31 cellular contexts compared by ENCODE assay signal in genomic region chr14:100614803-100615202, GRCh38. TPM values are rescaled to one million over a fixed set of nuclear protein-coding genes. Genes with fewer than 3 reads are reported as not detected.
"Had no signal": no experiment of that assay in that cellular context is flagged by ENCODE, and none has a peak within 500 bp of the region (broad histone marks: within the 10 kb centered on the region; RNA-seq: fewer than 3 reads in every experiment).

No MANE protein-coding gene starts in this region.

- H3K36me3 ChIP-seq: adrenal gland, brain microvascular endothelial cell, breast epithelium had no signal

- FAIRE-seq: astrocyte, TTC549 had no signal

- H3K4me3 ChIP-seq: adrenal gland, body of pancreas, breast epithelium had no signal

- DNase-seq: activated B cell treated with CpG ODN at 0.5 μM for 24 hours; activated CD4-positive, alpha-beta memory T cell treated with anti-CD3 and anti-CD28 coated beads for 36 hours; activated CD4-positive, alpha-beta T cell treated with anti-CD3 and anti-CD28 coated beads for 4 hours; activated CD4-positive, alpha-beta T cell treated with anti-CD3 and anti-CD28 coated beads, Interleukin-2, amount 10 ng/mL, durations not matched to agents 24 days and 14 days; activated CD4-positive, alpha-beta T cell treated with anti-CD3 and anti-CD28 coated beads, Interleukin-2, amount 50 U/mL, for 1 hour; activated CD4-positive, alpha-beta T cell treated with anti-CD3 and anti-CD28 coated beads, Interleukin-2, amount 50 U/mL, for 4 hours; activated CD4-positive, CD25-positive, alpha-beta regulatory T cell treated with anti-CD3 and anti-CD28 coated beads, Interleukin-2, amount 50 U/mL, for 72 hours; activated CD8-positive, alpha-beta memory T cell treated with anti-CD3 and anti-CD28 coated beads, Interleukin-2, amount 50 U/mL, for 4 hours; activated CD8-positive, alpha-beta T cell treated with anti-CD3 and anti-CD28 coated beads for 36 hours; activated gamma-delta T cell treated with Interleukin-2 at 50 U/mL for 16 hours; activated naive CD4-positive, alpha-beta T cell; activated naive CD4-positive, alpha-beta T cell treated with anti-CD3 and anti-CD28 coated beads for 36 hours; activated naive CD4-positive, alpha-beta T cell treated with anti-CD3 and anti-CD28 coated beads, Interleukin-2, amount 50 U/mL, for 16 hours; activated naive CD8-positive, alpha-beta T cell treated with anti-CD3 and anti-CD28 coated beads for 36 hours; activated T-cell treated with anti-CD3 and anti-CD28 coated beads for 4 hours; activated T-cell treated with anti-CD3 and anti-CD28 coated beads, Interleukin-2, amount 50 U/mL, for 4 hours; activated T-cell treated with anti-CD3 and anti-CD28 coated beads, Interleukin-2, amount 50 U/mL, for 72 hours; adrenal gland; amniotic stem cell; body of pancreas; brain microvascular endothelial cell; central memory CD4-positive, alpha-beta T cell; T-helper 1 cell; T-helper 2 cell; T-helper 9 cell had no signal

- ATAC-seq: activated CD8-positive, alpha-beta T cell treated with anti-CD3 and anti-CD28 coated beads for 36 hours; activated naive CD4-positive, alpha-beta T cell treated with anti-CD3 and anti-CD28 coated beads, Interleukin-2, amount 50 U/mL, for 72 hours; activated T-cell treated with anti-CD3 and anti-CD28 coated beads, Interleukin-2, amount 50 U/mL, for 4 hours; activated T-cell treated with anti-CD3 and anti-CD28 coated beads, Interleukin-2, amount 50 U/mL, for 72 hours; activated T-helper 17 cell treated with anti-CD3 and anti-CD28 coated beads, Interleukin-2, amount 50 U/mL, for 72 hours; body of pancreas had no signal

- H3K27me3 ChIP-seq: adrenal gland, body of pancreas, breast epithelium had no signal

- H3K27ac ChIP-seq: adrenal gland, body of pancreas, brain microvascular endothelial cell, breast epithelium, VCaP had no signal

- H3K9me3 ChIP-seq: adrenal gland, body of pancreas, breast epithelium had no signal

RNA-seq across cellular contexts. Expression of gene BEGAIN, which starts 27.6 kb away (rescaled TPM):
- total RNA-seq: activated B cell treated with CpG ODN at 0.5 μM for 24 hours had no signal
